1 cellular context compared by ENCODE assay signal in the genomic region with DNA sequence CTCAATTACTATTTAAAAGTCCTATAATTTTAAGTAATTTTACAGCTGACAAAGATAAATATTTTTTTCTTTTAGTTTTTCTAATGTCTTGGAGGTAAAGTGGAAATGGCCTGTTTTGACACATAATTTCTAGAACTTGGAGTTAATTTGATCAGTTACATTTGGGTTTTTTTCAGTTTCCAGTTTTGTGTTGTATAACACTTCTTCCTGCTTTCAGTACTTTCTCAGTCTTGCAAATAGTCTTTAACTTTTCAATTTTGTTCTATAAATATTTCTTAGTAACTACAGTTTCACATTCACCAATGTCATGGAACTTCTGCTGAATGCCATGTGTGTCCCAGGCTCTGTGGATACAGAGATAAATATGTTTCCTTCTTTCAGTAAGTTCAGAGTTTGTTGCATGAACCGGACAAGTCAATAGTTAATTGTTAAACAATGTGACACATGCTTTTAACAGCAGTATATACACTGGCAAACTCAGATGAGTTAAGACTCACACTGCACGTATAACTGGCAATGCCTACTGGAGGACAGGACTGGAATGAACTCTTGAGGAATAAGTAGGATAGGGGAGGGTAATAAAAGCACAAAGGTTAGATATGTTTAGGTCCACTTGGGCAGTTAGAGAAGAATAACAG.
TF ChIP-seq lines count a peak whose summit lies in the region.

No MANE protein-coding gene starts in this region.

TF ChIP-seq in HepG2, 621 proteins besides CTCF, POLR2A, EP300 and RAD21 (continued from another document and continues in another):
- TF ChIP-seq ZNF609 (CRISPR knock-in tag; IDR thresholded peaks at IDR 0.05; ENCODE audit: borderline replicate concordance) (no peak), TFE3 (CRISPR knock-in tag; IDR thresholded peaks at IDR 0.05) (peak; percentile 25; the same call in 1 of the 2 replicates), FOXA1 (IDR thresholded peaks at IDR 0.05) (no peak), FOXA1 (CRISPR knock-in tag; IDR thresholded peaks at IDR 0.05) (0 out of 2 replicates have a peak, but pooled peaks have one; percentile 38), SOX6 (IDR thresholded peaks at IDR 0.05) (no peak), SOX6 (CRISPR knock-in tag; IDR thresholded peaks at IDR 0.05) (peak; percentile 27; the same call in 1 of the 2 replicates), ARNT2 (CRISPR knock-in tag; IDR thresholded peaks at IDR 0.05; ENCODE audit: low read depth) (no peak), NCOA2 (CRISPR knock-in tag; IDR thresholded peaks at IDR 0.05) (peak; percentile 11; the same call in 1 of the 2 replicates), ZNF138 (CRISPR knock-in tag; IDR thresholded peaks at IDR 0.05; ENCODE audit: low read depth) (no peak), ATF4 (CRISPR knock-in tag; IDR thresholded peaks at IDR 0.05) (0 out of 4 replicates have a peak, but pooled peaks of 1 of the 2 experiments have one; percentile 29), RARG (CRISPR knock-in tag; IDR thresholded peaks at IDR 0.05; ENCODE audit: low read depth) (no peak), IRF2 (CRISPR knock-in tag; IDR thresholded peaks at IDR 0.05) (peak; percentile 38; the same call in 1 of the 2 replicates), SOX5 (CRISPR knock-in tag; IDR thresholded peaks at IDR 0.05; ENCODE audit: borderline replicate concordance) (peak; percentile 56; the same call in 1 of the 2 replicates), AGO2 (optimal IDR thresholded peaks at IDR 0.05; ENCODE audit: low read depth, low read length) (no peak), FIP1L1 (IDR thresholded peaks at IDR 0.05; ENCODE audit: borderline replicate concordance, insufficient read depth, low read depth, low read length) (no peak), HNF1B (CRISPR knock-in tag; IDR thresholded peaks at IDR 0.05) (peak; percentile 54; the same call in 1 of the 2 replicates), ZBTB26 (CRISPR knock-in tag; IDR thresholded peaks at IDR 0.05; ENCODE audit: borderline replicate concordance) (no peak), BORCS8-MEF2B (CRISPR knock-in tag; IDR thresholded peaks at IDR 0.05) (no peak), SMARCE1 (IDR thresholded peaks at IDR 0.05; ENCODE audit: borderline replicate concordance) (no peak), ZSCAN29 (CRISPR knock-in tag; conservative IDR thresholded peaks at IDR 0.05) (no peak), LCORL (IDR thresholded peaks at IDR 0.05) (no peak), LCORL (CRISPR knock-in tag; IDR thresholded peaks at IDR 0.05) (0 out of 2 replicates have a peak, but pooled peaks have one; percentile 30), ZNF160 (CRISPR knock-in tag; IDR thresholded peaks at IDR 0.05) (no peak), SSRP1 (CRISPR knock-in tag; IDR thresholded peaks at IDR 0.05) (no peak), ZNF501 (CRISPR knock-in tag; IDR thresholded peaks at IDR 0.05) (no peak), ETV6 (CRISPR knock-in tag; conservative IDR thresholded peaks at IDR 0.05) (no peak), TEAD3 (CRISPR knock-in tag; optimal IDR thresholded peaks at IDR 0.05; ENCODE audit: borderline replicate concordance) (peak; percentile 19), TBL1XR1 (IDR thresholded peaks at IDR 0.05; ENCODE audit: borderline replicate concordance, low read length, partially characterized antibody) (no peak), ELF1 (CRISPR knock-in tag; IDR thresholded peaks at IDR 0.05) (no peak), FOXO1 (CRISPR knock-in tag; IDR thresholded peaks at IDR 0.05) (peak; percentile 30; the same call in 1 of the 2 replicates), BCL6 (CRISPR knock-in tag; IDR thresholded peaks at IDR 0.05) (peak; percentile 47), ZNF704 (CRISPR knock-in tag; IDR thresholded peaks at IDR 0.05; ENCODE audit: borderline replicate concordance) (no peak), TBX2 (CRISPR knock-in tag; IDR thresholded peaks at IDR 0.05; ENCODE audit: borderline replicate concordance) (no peak), FOXA3 (CRISPR knock-in tag; IDR thresholded peaks at IDR 0.05) (peak; percentile 63), ZNF557 (CRISPR knock-in tag; IDR thresholded peaks at IDR 0.05) (no peak), ELF3 (CRISPR knock-in tag; IDR thresholded peaks at IDR 0.05) (peak; percentile 71; the same call in 1 of the 2 replicates), SUZ12 (IDR thresholded peaks at IDR 0.05; ENCODE audit: low read depth, low read length) (no peak)
- TF ChIP-seq, protein P1, sequence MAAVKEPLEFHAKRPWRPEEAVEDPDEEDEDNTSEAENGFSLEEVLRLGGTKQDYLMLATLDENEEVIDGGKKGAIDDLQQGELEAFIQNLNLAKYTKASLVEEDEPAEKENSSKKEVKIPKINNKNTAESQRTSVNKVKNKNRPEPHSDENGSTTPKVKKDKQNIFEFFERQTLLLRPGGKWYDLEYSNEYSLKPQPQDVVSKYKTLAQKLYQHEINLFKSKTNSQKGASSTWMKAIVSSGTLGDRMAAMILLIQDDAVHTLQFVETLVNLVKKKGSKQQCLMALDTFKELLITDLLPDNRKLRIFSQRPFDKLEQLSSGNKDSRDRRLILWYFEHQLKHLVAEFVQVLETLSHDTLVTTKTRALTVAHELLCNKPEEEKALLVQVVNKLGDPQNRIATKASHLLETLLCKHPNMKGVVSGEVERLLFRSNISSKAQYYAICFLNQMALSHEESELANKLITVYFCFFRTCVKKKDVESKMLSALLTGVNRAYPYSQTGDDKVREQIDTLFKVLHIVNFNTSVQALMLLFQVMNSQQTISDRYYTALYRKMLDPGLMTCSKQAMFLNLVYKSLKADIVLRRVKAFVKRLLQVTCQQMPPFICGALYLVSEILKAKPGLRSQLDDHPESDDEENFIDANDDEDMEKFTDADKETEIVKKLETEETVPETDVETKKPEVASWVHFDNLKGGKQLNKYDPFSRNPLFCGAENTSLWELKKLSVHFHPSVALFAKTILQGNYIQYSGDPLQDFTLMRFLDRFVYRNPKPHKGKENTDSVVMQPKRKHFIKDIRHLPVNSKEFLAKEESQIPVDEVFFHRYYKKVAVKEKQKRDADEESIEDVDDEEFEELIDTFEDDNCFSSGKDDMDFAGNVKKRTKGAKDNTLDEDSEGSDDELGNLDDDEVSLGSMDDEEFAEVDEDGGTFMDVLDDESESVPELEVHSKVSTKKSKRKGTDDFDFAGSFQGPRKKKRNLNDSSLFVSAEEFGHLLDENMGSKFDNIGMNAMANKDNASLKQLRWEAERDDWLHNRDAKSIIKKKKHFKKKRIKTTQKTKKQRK (IDR thresholded peaks at IDR 0.05; ENCODE audit: low read length): no peak
- TF ChIP-seq, protein P2, sequence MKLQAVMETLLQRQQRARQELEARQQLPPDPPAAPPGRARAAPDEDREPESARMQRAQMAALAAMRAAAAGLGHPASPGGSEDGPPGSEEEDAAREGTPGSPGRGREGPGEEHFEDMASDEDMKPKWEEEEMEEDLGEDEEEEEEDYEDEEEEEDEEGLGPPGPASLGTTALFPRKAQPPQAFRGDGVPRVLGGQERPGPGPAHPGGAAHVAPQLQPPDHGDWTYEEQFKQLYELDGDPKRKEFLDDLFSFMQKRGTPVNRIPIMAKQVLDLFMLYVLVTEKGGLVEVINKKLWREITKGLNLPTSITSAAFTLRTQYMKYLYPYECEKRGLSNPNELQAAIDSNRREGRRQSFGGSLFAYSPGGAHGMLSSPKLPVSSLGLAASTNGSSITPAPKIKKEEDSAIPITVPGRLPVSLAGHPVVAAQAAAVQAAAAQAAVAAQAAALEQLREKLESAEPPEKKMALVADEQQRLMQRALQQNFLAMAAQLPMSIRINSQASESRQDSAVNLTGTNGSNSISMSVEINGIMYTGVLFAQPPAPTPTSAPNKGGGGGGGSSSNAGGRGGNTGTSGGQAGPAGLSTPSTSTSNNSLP (IDR thresholded peaks at IDR 0.05; ENCODE audit: low read depth, low read length): peak; percentile 34; the same call in 1 of the 2 replicates
